13 cellular contexts compared by ENCODE assay signal in genomic region chr18:50937183-50937582, GRCh38.
"Had no signal": no experiment of that assay in that cellular context is flagged by ENCODE, and none has a peak within 500 bp of the region (broad histone marks: within the 10 kb centered on the region; RNA-seq: fewer than 3 reads in every experiment).

No MANE protein-coding gene starts in this region.

- H3K9me3 Mint-ChIP-seq: nephron progenitor cell; T-helper 1 cell treated with Interleukin-12 subunit alpha and Interleukin-12 subunit beta and Interleukin-4 antibody, amounts not matched to agents 30 μg/mL and 1 μg/mL, for 36 hours; WTC11 had no signal

- H3K27ac Mint-ChIP-seq: nephron progenitor cell; T-helper 1 cell treated with Interleukin-12 subunit alpha and Interleukin-12 subunit beta and Interleukin-4 antibody, amounts not matched to agents 30 μg/mL and 1 μg/mL, for 36 hours; WTC11 had no signal

- ATAC-seq: mucosa of descending colon, WTC11 had no signal

- DNase-seq: activated CD4-positive, alpha-beta T cell treated with anti-CD3 and anti-CD28 coated beads, Interleukin-2, amount 50 U/mL, for 1 hour; activated T-cell treated with anti-CD3 and anti-CD28 coated beads, Interleukin-2, amount 50 U/mL, for 48 hours; adrenal gland; hippocampal formation; left ventricle myocardium inferior; mucosa of descending colon; nephron progenitor cell; occipital lobe; SHP77 treated with DMSO at 0.1 percent for 48 hours; stimulated activated naive CD4-positive, alpha-beta T cell; trophoblast cell had no signal

- H3K4me1 Mint-ChIP-seq: nephron progenitor cell, WTC11 had no signal

- H3K4me3 Mint-ChIP-seq: nephron progenitor cell; T-helper 1 cell treated with Interleukin-12 subunit alpha and Interleukin-12 subunit beta and Interleukin-4 antibody, amounts not matched to agents 30 μg/mL and 1 μg/mL, for 36 hours; WTC11 had no signal
